Comparison of ENCODE assay signal across 31 cellular contexts in the genomic region with DNA sequence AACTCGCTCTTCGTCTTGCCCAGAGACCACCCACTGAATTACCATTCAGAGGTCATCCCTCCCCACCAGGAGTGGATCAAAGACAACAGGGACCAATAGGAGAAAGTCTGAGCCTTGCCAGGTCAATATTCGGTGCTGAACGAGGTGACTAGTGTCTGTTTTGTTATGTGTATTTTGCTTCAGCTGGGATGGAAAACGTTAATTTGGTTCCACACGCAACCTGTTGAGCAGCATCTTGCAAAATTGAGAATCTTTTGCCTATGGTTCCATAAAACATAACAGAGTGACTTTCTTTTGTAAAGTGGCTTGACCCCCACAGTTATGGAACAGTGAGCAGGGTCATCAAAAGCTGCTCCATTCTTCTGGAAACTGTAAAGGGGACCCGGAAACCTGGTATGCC.
DNase-seq lines count a peak whose midpoint lies in the region; FAIRE-seq and TF ChIP-seq lines count a peak whose summit lies in the region.
"Had no signal": no experiment of that assay in that cellular context is flagged by ENCODE, and none has a peak within 500 bp of the region (broad histone marks: within the 10 kb centered on the region; RNA-seq: fewer than 3 reads in every experiment).

No MANE protein-coding gene starts in this region.

- no peak overlapping the region for H3K4me3 ChIP-seq in HEK293 (ENCODE audit: low read depth, low read length)
- H3K4me3 ChIP-seq: A549; BLaER1; BLaER1 treated with 17β-estradiol and CSF1 and Interleukin-3, amounts not matched to agents 10 nM and 100 nM had no signal

- POLR2A ChIA-PET in HEK293 (lab: Yijun Ruan, JAX), result no interaction called here

- FAIRE-seq in GM19239 (lab: Jason Lieb, UNC) (peak; percentile 51), GM12891 (lab: Jason Lieb, UNC) (no peak)
- FAIRE-seq: A204.1, A549, D721Med had no signal

- DNase-seq in GM19239 (ENCODE audit: insufficient read length, low spot score), result no peak
- DNase-seq in GM12891 (ENCODE audit: insufficient read length, low spot score), result no peak
- no peak for DNase-seq in stimulated activated CD4-positive, alpha-beta T cell treated with anti-CD3 and anti-CD28 coated beads, Interleukin-2, amount 100 ng/mL, for 48 hours
- DNase-seq: 8988T; ACHN; AML-193; BE2C; C1 segment of cervical spinal cord; Caco-2; Calu3; CD4-positive, alpha-beta memory T cell; CD4-positive, alpha-beta T cell; CD4-positive, CD25-positive, alpha-beta regulatory T cell; CD8-positive, alpha-beta memory T cell; CD8-positive, alpha-beta T cell; COR-L47; DMS 273 treated with DMSO at 0.1 percent for 48 hours; DMS153; DMS53; DMS79; DMS79 treated with DMSO at 0.1 percent for 48 hours; DND-41; EL had no signal

- TF ChIP-seq CTCF in HEK293 (tag by site-specific recombination; IDR thresholded peaks at IDR 0.05), result no peak

- no peak overlapping the region for H3K27ac ChIP-seq in HEK293 (ENCODE audit: extremely low read depth, low read depth, low read length)
- H3K27ac ChIP-seq: 22Rv1; A549; BLaER1; BLaER1 treated with 17β-estradiol and CSF1 and Interleukin-3, amounts not matched to agents 10 nM and 100 nM; C4-2B had no signal

- H3K9me3 ChIP-seq in HEK293 (ENCODE audit: control insufficient read depth, insufficient read depth, low read depth, low read length), result no peaks in the 10 kb centered on the region
- H3K9me3 ChIP-seq: A549, BE2C, Caco-2 had no signal

- CTCF ChIA-PET in HEK293 (lab: Yijun Ruan, JAX), result interaction anchor here (0.8 kb wide), 1 partner anchor 14 kb away, joined by 3 read pairs; no protein-coding TSS in a partner anchor

- no peaks in the 10 kb centered on the region for H3K36me3 ChIP-seq in HEK293 (ENCODE audit: control insufficient read depth in 2 of 2, insufficient read depth in 1 of 2, low read length in 2 of 2)
- H3K36me3 ChIP-seq: BE2C; BLaER1; BLaER1 treated with 17β-estradiol and CSF1 and Interleukin-3, amounts not matched to agents 10 nM and 100 nM had no signal

- TF ChIP-seq POLR2A in GM12891 (IDR thresholded peaks at IDR 0.05; ENCODE audit: low read depth, low read length), result no peak

- no peaks in the 10 kb centered on the region for H3K4me1 ChIP-seq in HEK293 (ENCODE audit: control insufficient read depth, insufficient read depth, low read length)
- H3K4me1 ChIP-seq: A549; BE2C; BLaER1; BLaER1 treated with 17β-estradiol and CSF1 and Interleukin-3, amounts not matched to agents 10 nM and 100 nM; Caco-2 had no signal

TF ChIP-seq in HEK293, 187 proteins besides CTCF, POLR2A, EP300 and RAD21:
- TF ChIP-seq ZNF266 (tag by site-specific recombination; IDR thresholded peaks at IDR 0.05; ENCODE audit: low read depth) (no peak), MYNN (tag by site-specific recombination; IDR thresholded peaks at IDR 0.05; ENCODE audit: borderline replicate concordance) (no peak), ZNF600 (tag by site-specific recombination; IDR thresholded peaks at IDR 0.05) (no peak), ZNF10 (tag by site-specific recombination; IDR thresholded peaks at IDR 0.05) (no peak), ZNF701 (tag by site-specific recombination; IDR thresholded peaks at IDR 0.05) (no peak), EGR2 (tag by site-specific recombination; IDR thresholded peaks at IDR 0.05; ENCODE audit: low read depth) (no peak), ZNF596 (tag by site-specific recombination; IDR thresholded peaks at IDR 0.05) (no peak), ZNF658 (tag by site-specific recombination; IDR thresholded peaks at IDR 0.05) (no peak), ZNF530 (tag by site-specific recombination; IDR thresholded peaks at IDR 0.05; ENCODE audit: low read depth) (no peak), ZNF560 (tag by site-specific recombination; IDR thresholded peaks at IDR 0.05; ENCODE audit: borderline replicate concordance) (no peak), ZNF561 (tag by site-specific recombination; IDR thresholded peaks at IDR 0.05; ENCODE audit: borderline replicate concordance) (no peak), SCRT2 (tag by site-specific recombination; IDR thresholded peaks at IDR 0.05) (peak; percentile 59; the same call in 1 of the 2 replicates), SCRT1 (tag by site-specific recombination; IDR thresholded peaks at IDR 0.05; ENCODE audit: borderline replicate concordance) (peak; percentile 50; the same call in 1 of the 2 replicates), REPIN1 (tag by site-specific recombination; IDR thresholded peaks at IDR 0.05; ENCODE audit: low read depth) (no peak), ZNF624 (tag by site-specific recombination; IDR thresholded peaks at IDR 0.05) (no peak)
- TF ChIP-seq, protein P1, sequence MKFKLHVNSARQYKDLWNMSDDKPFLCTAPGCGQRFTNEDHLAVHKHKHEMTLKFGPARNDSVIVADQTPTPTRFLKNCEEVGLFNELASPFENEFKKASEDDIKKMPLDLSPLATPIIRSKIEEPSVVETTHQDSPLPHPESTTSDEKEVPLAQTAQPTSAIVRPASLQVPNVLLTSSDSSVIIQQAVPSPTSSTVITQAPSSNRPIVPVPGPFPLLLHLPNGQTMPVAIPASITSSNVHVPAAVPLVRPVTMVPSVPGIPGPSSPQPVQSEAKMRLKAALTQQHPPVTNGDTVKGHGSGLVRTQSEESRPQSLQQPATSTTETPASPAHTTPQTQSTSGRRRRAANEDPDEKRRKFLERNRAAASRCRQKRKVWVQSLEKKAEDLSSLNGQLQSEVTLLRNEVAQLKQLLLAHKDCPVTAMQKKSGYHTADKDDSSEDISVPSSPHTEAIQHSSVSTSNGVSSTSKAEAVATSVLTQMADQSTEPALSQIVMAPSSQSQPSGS (tag by site-specific recombination; IDR thresholded peaks at IDR 0.05; ENCODE audit: low read depth), result no peak

TF ChIP-seq in GM12891, 5 proteins besides CTCF, POLR2A, EP300 and RAD21:
- no peak for TF ChIP-seq TAF1 (IDR thresholded peaks at IDR 0.05; ENCODE audit: low read depth, low read length)
- TF ChIP-seq POU2F2 (IDR thresholded peaks at IDR 0.05; ENCODE audit: low read depth, low read length), result no peak
- TF ChIP-seq SPI1 (IDR thresholded peaks at IDR 0.05; ENCODE audit: low read depth, low read length), result no peak
- no peak for TF ChIP-seq PAX5 (IDR thresholded peaks at IDR 0.05; ENCODE audit: insufficient read depth, low read length, severe bottlenecking)
- TF ChIP-seq POLR2AphosphoS5 (IDR thresholded peaks at IDR 0.05; ENCODE audit: low read depth, low read length), result no peak
